In genomic region chr14:60277605-60278190, GRCh38 we compare ENCODE assay signal across 1 cellular context.
TF ChIP-seq lines count a peak whose summit lies in the region.

No MANE protein-coding gene starts in this region.

TF ChIP-seq in WTC11, 78 proteins besides CTCF, POLR2A, EP300 and RAD21 (continued from another document):
- TF ChIP-seq, protein P1, sequence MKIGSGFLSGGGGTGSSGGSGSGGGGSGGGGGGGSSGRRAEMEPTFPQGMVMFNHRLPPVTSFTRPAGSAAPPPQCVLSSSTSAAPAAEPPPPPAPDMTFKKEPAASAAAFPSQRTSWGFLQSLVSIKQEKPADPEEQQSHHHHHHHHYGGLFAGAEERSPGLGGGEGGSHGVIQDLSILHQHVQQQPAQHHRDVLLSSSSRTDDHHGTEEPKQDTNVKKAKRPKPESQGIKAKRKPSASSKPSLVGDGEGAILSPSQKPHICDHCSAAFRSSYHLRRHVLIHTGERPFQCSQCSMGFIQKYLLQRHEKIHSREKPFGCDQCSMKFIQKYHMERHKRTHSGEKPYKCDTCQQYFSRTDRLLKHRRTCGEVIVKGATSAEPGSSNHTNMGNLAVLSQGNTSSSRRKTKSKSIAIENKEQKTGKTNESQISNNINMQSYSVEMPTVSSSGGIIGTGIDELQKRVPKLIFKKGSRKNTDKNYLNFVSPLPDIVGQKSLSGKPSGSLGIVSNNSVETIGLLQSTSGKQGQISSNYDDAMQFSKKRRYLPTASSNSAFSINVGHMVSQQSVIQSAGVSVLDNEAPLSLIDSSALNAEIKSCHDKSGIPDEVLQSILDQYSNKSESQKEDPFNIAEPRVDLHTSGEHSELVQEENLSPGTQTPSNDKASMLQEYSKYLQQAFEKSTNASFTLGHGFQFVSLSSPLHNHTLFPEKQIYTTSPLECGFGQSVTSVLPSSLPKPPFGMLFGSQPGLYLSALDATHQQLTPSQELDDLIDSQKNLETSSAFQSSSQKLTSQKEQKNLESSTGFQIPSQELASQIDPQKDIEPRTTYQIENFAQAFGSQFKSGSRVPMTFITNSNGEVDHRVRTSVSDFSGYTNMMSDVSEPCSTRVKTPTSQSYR (CRISPR knock-in tag; IDR thresholded peaks at IDR 0.05): no peak
- no peak for TF ChIP-seq JAZF1 (CRISPR knock-in tag; IDR thresholded peaks at IDR 0.05)
- TF ChIP-seq, protein P2, sequence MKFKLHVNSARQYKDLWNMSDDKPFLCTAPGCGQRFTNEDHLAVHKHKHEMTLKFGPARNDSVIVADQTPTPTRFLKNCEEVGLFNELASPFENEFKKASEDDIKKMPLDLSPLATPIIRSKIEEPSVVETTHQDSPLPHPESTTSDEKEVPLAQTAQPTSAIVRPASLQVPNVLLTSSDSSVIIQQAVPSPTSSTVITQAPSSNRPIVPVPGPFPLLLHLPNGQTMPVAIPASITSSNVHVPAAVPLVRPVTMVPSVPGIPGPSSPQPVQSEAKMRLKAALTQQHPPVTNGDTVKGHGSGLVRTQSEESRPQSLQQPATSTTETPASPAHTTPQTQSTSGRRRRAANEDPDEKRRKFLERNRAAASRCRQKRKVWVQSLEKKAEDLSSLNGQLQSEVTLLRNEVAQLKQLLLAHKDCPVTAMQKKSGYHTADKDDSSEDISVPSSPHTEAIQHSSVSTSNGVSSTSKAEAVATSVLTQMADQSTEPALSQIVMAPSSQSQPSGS (CRISPR knock-in tag; IDR thresholded peaks at IDR 0.05; ENCODE audit: borderline replicate concordance, low read depth): no peak
- TF ChIP-seq SOX15 (CRISPR knock-in tag; IDR thresholded peaks at IDR 0.05): no peak
- no peak for TF ChIP-seq NFE2L1 (CRISPR knock-in tag; IDR thresholded peaks at IDR 0.05)
- no peak for TF ChIP-seq NFYB (CRISPR knock-in tag; conservative IDR thresholded peaks at IDR 0.05; ENCODE audit: low read depth)
- TF ChIP-seq ZBTB43 (CRISPR knock-in tag; IDR thresholded peaks at IDR 0.05): no peak
- no peak for TF ChIP-seq RORB (CRISPR knock-in tag; IDR thresholded peaks at IDR 0.05)
